2 cellular contexts compared by ENCODE assay signal in genomic region chr12:54182981-54183380, GRCh38.
TF ChIP-seq lines count a peak whose summit lies in the region.

No MANE protein-coding gene starts in this region.

TF ChIP-seq in GM23338, 12 proteins besides CTCF, POLR2A, EP300 and RAD21:
- TF ChIP-seq STAT1 (IDR thresholded peaks at IDR 0.05; ENCODE audit: unreplicated experiment) (no peak), CREB1 (CRISPR knock-in tag; IDR thresholded peaks at IDR 0.05; ENCODE audit: low read depth) (no peak), POLR2AphosphoS5 (IDR thresholded peaks at IDR 0.05; ENCODE audit: low read depth) (no peak), NANOG (IDR thresholded peaks at IDR 0.05; ENCODE audit: borderline replicate concordance) (no peak)
TF ChIP-seq in GM23338: peak in this region for 0.

TF ChIP-seq in H1, 55 proteins besides CTCF, POLR2A, EP300 and RAD21:
- TF ChIP-seq CBX8 (IDR thresholded peaks at IDR 0.05; ENCODE audit: borderline replicate concordance, low read depth, low read length) = no peak
- no peak for TF ChIP-seq CHD2 (IDR thresholded peaks at IDR 0.05; ENCODE audit: low read length)
- TF ChIP-seq SUZ12 (IDR thresholded peaks at IDR 0.05; ENCODE audit: low read length) = no peak
- TF ChIP-seq TEAD4 (IDR thresholded peaks at IDR 0.05; ENCODE audit: low read depth, low read length) = no peak
- no peak for TF ChIP-seq RNF2 (IDR thresholded peaks at IDR 0.05; ENCODE audit: borderline replicate concordance, low read depth, low read length, missing control alignments, poor library complexity, severe bottlenecking)
- no peak for TF ChIP-seq TAF1 (IDR thresholded peaks at IDR 0.05; ENCODE audit: low read depth, low read length)
- no peak for TF ChIP-seq POU5F1 (IDR thresholded peaks at IDR 0.05; ENCODE audit: low read depth, low read length)
- no peak for TF ChIP-seq JUN (IDR thresholded peaks at IDR 0.05; ENCODE audit: low read depth, low read length)
- TF ChIP-seq, protein P1, sequence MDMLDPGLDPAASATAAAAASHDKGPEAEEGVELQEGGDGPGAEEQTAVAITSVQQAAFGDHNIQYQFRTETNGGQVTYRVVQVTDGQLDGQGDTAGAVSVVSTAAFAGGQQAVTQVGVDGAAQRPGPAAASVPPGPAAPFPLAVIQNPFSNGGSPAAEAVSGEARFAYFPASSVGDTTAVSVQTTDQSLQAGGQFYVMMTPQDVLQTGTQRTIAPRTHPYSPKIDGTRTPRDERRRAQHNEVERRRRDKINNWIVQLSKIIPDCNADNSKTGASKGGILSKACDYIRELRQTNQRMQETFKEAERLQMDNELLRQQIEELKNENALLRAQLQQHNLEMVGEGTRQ (IDR thresholded peaks at IDR 0.05; ENCODE audit: low read length) = no peak
- no peak for TF ChIP-seq BCL11A (IDR thresholded peaks at IDR 0.05; ENCODE audit: low read depth in 2 of 2, low read length in 2 of 2)
- TF ChIP-seq KDM1A (IDR thresholded peaks at IDR 0.05; ENCODE audit: borderline replicate concordance, low read length) = no peak
- TF ChIP-seq NANOG (IDR thresholded peaks at IDR 0.05; ENCODE audit: insufficient read depth, low read depth, low read length, poor library complexity, severe bottlenecking) = no peak
- TF ChIP-seq, protein P2, sequence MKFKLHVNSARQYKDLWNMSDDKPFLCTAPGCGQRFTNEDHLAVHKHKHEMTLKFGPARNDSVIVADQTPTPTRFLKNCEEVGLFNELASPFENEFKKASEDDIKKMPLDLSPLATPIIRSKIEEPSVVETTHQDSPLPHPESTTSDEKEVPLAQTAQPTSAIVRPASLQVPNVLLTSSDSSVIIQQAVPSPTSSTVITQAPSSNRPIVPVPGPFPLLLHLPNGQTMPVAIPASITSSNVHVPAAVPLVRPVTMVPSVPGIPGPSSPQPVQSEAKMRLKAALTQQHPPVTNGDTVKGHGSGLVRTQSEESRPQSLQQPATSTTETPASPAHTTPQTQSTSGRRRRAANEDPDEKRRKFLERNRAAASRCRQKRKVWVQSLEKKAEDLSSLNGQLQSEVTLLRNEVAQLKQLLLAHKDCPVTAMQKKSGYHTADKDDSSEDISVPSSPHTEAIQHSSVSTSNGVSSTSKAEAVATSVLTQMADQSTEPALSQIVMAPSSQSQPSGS (IDR thresholded peaks at IDR 0.05; ENCODE audit: low read length) = no peak
- no peak for TF ChIP-seq E2F6 (IDR thresholded peaks at IDR 0.05)
- TF ChIP-seq NRF1 (IDR thresholded peaks at IDR 0.05; ENCODE audit: low read depth, low read length) = no peak
- TF ChIP-seq CBX5 (IDR thresholded peaks at IDR 0.05; ENCODE audit: low read depth, low read length) = no peak
- TF ChIP-seq GTF2F1 (IDR thresholded peaks at IDR 0.05; ENCODE audit: borderline replicate concordance, low read depth, low read length) = no peak
- no peak for TF ChIP-seq CEBPB (IDR thresholded peaks at IDR 0.05; ENCODE audit: low read depth, low read length)
- no peak for TF ChIP-seq JUND (IDR thresholded peaks at IDR 0.05; ENCODE audit: low read length)
